9 cellular contexts compared by ENCODE assay signal in genomic region chr14:103121161-103121845, GRCh38. TPM values are rescaled to one million over a fixed set of nuclear protein-coding genes. Genes with fewer than 3 reads are reported as not detected.
DNase-seq lines count a peak whose midpoint lies in the region; ATAC-seq and TF ChIP-seq lines count a peak whose summit lies in the region.
"Had no signal": no experiment of that assay in that cellular context is flagged by ENCODE, and none has a peak within 500 bp of the region (broad histone marks: within the 10 kb centered on the region; RNA-seq: fewer than 3 reads in every experiment).

No MANE protein-coding gene starts in this region.

- CTCF ChIA-PET in Panc1 (lab: Charles Lee): no interaction called here
- CTCF ChIA-PET in activated CD4-positive, alpha-beta T cell treated with anti-CD3 and anti-CD28 coated beads for 36 hours (lab: Charles Lee): interaction anchor here (0.5 to 1.1 kb wide), 2 partner anchors 15 to 16 kb away, joined by 3 to 4 read pairs; no protein-coding TSS in a partner anchor

- peak overlapping the region; percentile 100 for H3K4me2 ChIP-seq in BLaER1

- H3K9me3 ChIP-seq in BLaER1 (no peaks in the 10 kb centered on the region), Panc1 (ENCODE audit: control insufficient read depth, insufficient read depth, low read depth, low read length) (no peaks in the 10 kb centered on the region), ovary (no peaks in the 10 kb centered on the region)

- H3K4me3 ChIP-seq in BLaER1 (no peak overlapping the region), Panc1 (ENCODE audit: low read depth in 2 of 2, low read length in 2 of 2) (peak overlapping the region; percentile 5 to 6; a peak in 3 of 4 replicates), ovary (no peak overlapping the region)

- TF ChIP-seq CTCF in Panc1 (IDR thresholded peaks at IDR 0.05) (no peak), ovary (IDR thresholded peaks at IDR 0.05) (no peak)

- in situ Hi-C loops in Panc1 (cut with HindIII; ENCODE audit: low pct_unique_long_range_greater_than_20kb, low sequenced_read_pairs): no loop called here

- no peak for TF ChIP-seq EP300 in ovary (IDR thresholded peaks at IDR 0.05)

- H4K20me1 ChIP-seq in BLaER1: peaks cover 23% of the 10 kb centered on the region

- H3K36me3 ChIP-seq in BLaER1 (peaks cover 10% of the 10 kb centered on the region), Panc1 (ENCODE audit: control insufficient read depth, insufficient read depth, low read length) (no peaks in the 10 kb centered on the region), ovary (no peaks in the 10 kb centered on the region)

- no peak overlapping the region for H3K27ac Mint-ChIP-seq in activated CD4-positive, alpha-beta T cell treated with anti-CD3 and anti-CD28 coated beads for 36 hours
- no peak overlapping the region for H3K27ac Mint-ChIP-seq in activated T-helper 1 cell treated with anti-CD3 and anti-CD28 coated beads, Interleukin-12 subunit alpha, Interleukin-12 subunit beta, Interleukin-2, Interleukin-4 antibody, amounts not matched to agents 30 ng/mL and 10 ng/mL and 1 ng/mL, durations not matched to agents 14 hours and 24 hours and 36 hours

- H3K4me1 Mint-ChIP-seq in activated CD4-positive, alpha-beta T cell treated with anti-CD3 and anti-CD28 coated beads for 36 hours: no peaks in the 10 kb centered on the region
- no peaks in the 10 kb centered on the region for H3K4me1 Mint-ChIP-seq in activated T-helper 1 cell treated with anti-CD3 and anti-CD28 coated beads, Interleukin-12 subunit alpha, Interleukin-12 subunit beta, Interleukin-2, Interleukin-4 antibody, amounts not matched to agents 30 ng/mL and 10 ng/mL and 1 ng/mL, durations not matched to agents 14 hours and 24 hours and 36 hours (ENCODE audit: low read depth)

- 49 to 66% (median 57%) methylated on average over 18 of the region's 18 CpGs for WGBS in ovary, 3 donors

- 0 out of 2 replicates have a peak overlapping the region, but pooled peaks have one; percentile 9 for H3K9ac ChIP-seq in BLaER1

- no peaks in the 10 kb centered on the region for H3K9me3 Mint-ChIP-seq in activated CD4-positive, alpha-beta T cell treated with anti-CD3 and anti-CD28 coated beads for 36 hours (ENCODE audit: low read depth)
- H3K9me3 Mint-ChIP-seq in activated T-helper 1 cell treated with anti-CD3 and anti-CD28 coated beads, Interleukin-12 subunit alpha, Interleukin-12 subunit beta, Interleukin-2, Interleukin-4 antibody, amounts not matched to agents 30 ng/mL and 10 ng/mL and 1 ng/mL, durations not matched to agents 14 hours and 24 hours and 36 hours: no peaks in the 10 kb centered on the region

- no peak overlapping the region for H3K4me3 Mint-ChIP-seq in activated CD4-positive, alpha-beta T cell treated with anti-CD3 and anti-CD28 coated beads for 36 hours
- no peak overlapping the region for H3K4me3 Mint-ChIP-seq in activated T-helper 1 cell treated with anti-CD3 and anti-CD28 coated beads, Interleukin-12 subunit alpha, Interleukin-12 subunit beta, Interleukin-2, Interleukin-4 antibody, amounts not matched to agents 30 ng/mL and 10 ng/mL and 1 ng/mL, durations not matched to agents 14 hours and 24 hours and 36 hours

- no peaks in the 10 kb centered on the region for H3K27me3 ChIP-seq in BLaER1
- H3K27me3 ChIP-seq in Panc1 (ENCODE audit: control insufficient read depth, insufficient read depth, low read length): no peaks in the 10 kb centered on the region
- no peaks in the 10 kb centered on the region for H3K27me3 ChIP-seq in ovary

- peak overlapping the region; percentile 74 for H3K27ac ChIP-seq in BLaER1
- peak overlapping the region; percentile 87 for H3K27ac ChIP-seq in Panc1 (ENCODE audit: low read length)
- H3K27ac ChIP-seq in ovary: peak overlapping the region; percentile 41 to 67

- peak; percentile 44 for ATAC-seq in Panc1
- peak; percentile 19 for ATAC-seq in Right ventricle myocardium superior (ENCODE audit: poor library complexity)
- no peak for ATAC-seq in activated CD4-positive, alpha-beta T cell treated with anti-CD3 and anti-CD28 coated beads for 36 hours
- no peak for ATAC-seq in GM19395 (IDR thresholded peaks at IDR 0.05; ENCODE audit: unreplicated experiment)

- POLR2A ChIA-PET in Panc1 (lab: Charles Lee): no interaction called here
- POLR2A ChIA-PET in activated CD4-positive, alpha-beta T cell treated with anti-CD3 and anti-CD28 coated beads for 36 hours (lab: Charles Lee): no interaction called here

- H3K4me1 ChIP-seq in BLaER1 (peaks cover 91% of the 10 kb centered on the region), Panc1 (ENCODE audit: control insufficient read depth, insufficient read depth, low read length) (peaks cover 40% of the 10 kb centered on the region), ovary (ENCODE audit: insufficient read depth) (peaks cover 16% of the 10 kb centered on the region)

- H3K36me3 Mint-ChIP-seq in activated CD4-positive, alpha-beta T cell treated with anti-CD3 and anti-CD28 coated beads for 36 hours (ENCODE audit: low read depth): no peaks in the 10 kb centered on the region
- H3K36me3 Mint-ChIP-seq in activated T-helper 1 cell treated with anti-CD3 and anti-CD28 coated beads, Interleukin-12 subunit alpha, Interleukin-12 subunit beta, Interleukin-2, Interleukin-4 antibody, amounts not matched to agents 30 ng/mL and 10 ng/mL and 1 ng/mL, durations not matched to agents 14 hours and 24 hours and 36 hours (ENCODE audit: low read depth): no peaks in the 10 kb centered on the region

- BruUV-seq in Panc1 (replicated peaks; lab: Mats Ljungman, UMichigan): no TSS peak

- TF ChIP-seq POLR2A in ovary (IDR thresholded peaks at IDR 0.05): peak; percentile 11

- intact Hi-C loops in Panc1 (cut with micrococcal nuclease; ENCODE audit: unreplicated experiment): no loop called here
- intact Hi-C loops in Right ventricle myocardium superior (cut with DNase I): no loop called here
- intact Hi-C loops in ovary (cut with DNase I): no loop called here
- intact Hi-C loops in activated CD4-positive, alpha-beta T cell treated with anti-CD3 and anti-CD28 coated beads for 36 hours (cut with DNase I, micrococcal nuclease): no loop called here
- intact Hi-C loops in activated T-helper 1 cell treated with anti-CD3 and anti-CD28 coated beads, Interleukin-12 subunit alpha, Interleukin-12 subunit beta, Interleukin-2, Interleukin-4 antibody, amounts not matched to agents 30 ng/mL and 10 ng/mL and 1 ng/mL, durations not matched to agents 14 hours and 24 hours and 36 hours (cut with micrococcal nuclease): no loop called here

- no peak for DNase-seq in Panc1 (ENCODE audit: low read depth, low spot score)
- peak; percentile 87 for DNase-seq in Right ventricle myocardium superior
- DNase-seq in ovary: peak in 2 of 5 donors; percentile 47 to 48
- no peak for DNase-seq in NK-92 (lab: John Stamatoyannopoulos, UW; ENCODE audit: unreplicated experiment)
- no peak for DNase-seq in activated CD4-positive, alpha-beta T cell treated with anti-CD3 and anti-CD28 coated beads for 36 hours
- DNase-seq in activated T-helper 1 cell treated with anti-CD3 and anti-CD28 coated beads, Interleukin-12 subunit alpha, Interleukin-12 subunit beta, Interleukin-2, Interleukin-4 antibody, amounts not matched to agents 30 ng/mL and 10 ng/mL and 1 ng/mL, durations not matched to agents 14 hours and 24 hours and 36 hours (ENCODE audit: low spot score): no peak

- H3K27me3 Mint-ChIP-seq in activated CD4-positive, alpha-beta T cell treated with anti-CD3 and anti-CD28 coated beads for 36 hours: peaks cover 23% of the 10 kb centered on the region
- peaks cover 30% of the 10 kb centered on the region for H3K27me3 Mint-ChIP-seq in activated T-helper 1 cell treated with anti-CD3 and anti-CD28 coated beads, Interleukin-12 subunit alpha, Interleukin-12 subunit beta, Interleukin-2, Interleukin-4 antibody, amounts not matched to agents 30 ng/mL and 10 ng/mL and 1 ng/mL, durations not matched to agents 14 hours and 24 hours and 36 hours (ENCODE audit: insufficient read depth)

RNA-seq across cellular contexts. Expression of gene TNFAIP2, which starts 2.0 kb away (rescaled TPM):
- total RNA-seq in Panc1 (2021; ENCODE audit: unreplicated experiment) (491 TPM), Right ventricle myocardium superior (46.7 TPM), ovary (100 to 1,000 TPM in 1 of 7 donors, 10 to 100 TPM in 4, 1 to 10 TPM in 2; 7.1 to 258 (median 28.1) TPM)
- polyA plus RNA-seq in Panc1 (2012; ENCODE audit: insufficient read length): 322 TPM
- 10 to 100 TPM; 18.7 to 27.4 TPM for polyA plus RNA-seq in ovary
- total RNA-seq in activated CD4-positive, alpha-beta T cell treated with anti-CD3 and anti-CD28 coated beads for 36 hours: 1 to 10 TPM; 1.7 to 1.8 TPM
- total RNA-seq in activated T-helper 1 cell treated with anti-CD3 and anti-CD28 coated beads, Interleukin-12 subunit alpha, Interleukin-12 subunit beta, Interleukin-2, Interleukin-4 antibody, amounts not matched to agents 30 ng/mL and 10 ng/mL and 1 ng/mL, durations not matched to agents 14 hours and 24 hours and 36 hours: 2.3 and 2.4 TPM in 2 replicates

RNA-seq across cellular contexts. Expression of gene EXOC3L4, which starts 26.8 kb away (rescaled TPM):
- total RNA-seq in Panc1 (2021; ENCODE audit: unreplicated experiment) (2.6 TPM), Right ventricle myocardium superior (0.38 TPM), ovary (1 to 10 TPM in 3 of 7 donors, under 1 TPM in 2, not detected in 2; 0.33 to 1.2 (median 1.1) TPM)
- 1.9 TPM for polyA plus RNA-seq in Panc1 (2012; ENCODE audit: insufficient read length)
- under 1 TPM in 1 of 2 donors, not detected in 1; 0.62 TPM for polyA plus RNA-seq in ovary
- not detected for total RNA-seq in activated CD4-positive, alpha-beta T cell treated with anti-CD3 and anti-CD28 coated beads for 36 hours
- not detected in 2 replicates for total RNA-seq in activated T-helper 1 cell treated with anti-CD3 and anti-CD28 coated beads, Interleukin-12 subunit alpha, Interleukin-12 subunit beta, Interleukin-2, Interleukin-4 antibody, amounts not matched to agents 30 ng/mL and 10 ng/mL and 1 ng/mL, durations not matched to agents 14 hours and 24 hours and 36 hours

RNA-seq across cellular contexts. Expression of gene LBHD2, which starts 37.3 kb away (rescaled TPM):
- total RNA-seq in Panc1 (2021; ENCODE audit: unreplicated experiment): not detected
- not detected for polyA plus RNA-seq in Panc1 (2012; ENCODE audit: insufficient read length)
- total RNA-seq in Right ventricle myocardium superior: not detected
- total RNA-seq in ovary: under 1 TPM in 1 of 7 donors, not detected in 6; 0.47 TPM
- not detected for polyA plus RNA-seq in ovary
- not detected for total RNA-seq in activated CD4-positive, alpha-beta T cell treated with anti-CD3 and anti-CD28 coated beads for 36 hours
- total RNA-seq in activated T-helper 1 cell treated with anti-CD3 and anti-CD28 coated beads, Interleukin-12 subunit alpha, Interleukin-12 subunit beta, Interleukin-2, Interleukin-4 antibody, amounts not matched to agents 30 ng/mL and 10 ng/mL and 1 ng/mL, durations not matched to agents 14 hours and 24 hours and 36 hours: not detected in 2 replicates
- total RNA-seq: renal cortical epithelial cell had no signal

Comparison
In these comparisons a context has a peak if more than half of its experiments do, and no peak if none do; other contexts are left out.
1. H3K4me3 ChIP-seq: peak in Panc1 (2 of 2); none in BLaER1 (single experiment) and ovary (single experiment).
2. ATAC-seq: peak in Panc1 (single experiment) and Right ventricle myocardium superior (single experiment); none in activated CD4-positive, alpha-beta T cell treated with anti-CD3 and anti-CD28 coated beads for 36 hours (single experiment) and GM19395 (single experiment).
3. Peak in every context shown above with its lines, with median percentiles within 50 percentile points of each other: H3K27ac ChIP-seq.